26 cellular contexts compared by ENCODE assay signal in genomic region chr11:69614085-69614484, GRCh38.
"Had no signal": no experiment of that assay in that cellular context is flagged by ENCODE, and none has a peak within 500 bp of the region (broad histone marks: within the 10 kb centered on the region; RNA-seq: fewer than 3 reads in every experiment).

No MANE protein-coding gene starts in this region.

- H3K36me3 ChIP-seq: left ventricle myocardium inferior, neutrophil, ovary, right atrium auricular region, right lobe of liver, suprapubic skin, thoracic aorta, tibial artery, upper lobe of right lung had no signal

- H3K9me3 ChIP-seq: mucosa of descending colon, neutrophil, right lobe of liver, thoracic aorta, upper lobe of right lung had no signal

- H3K4me1 ChIP-seq: left ventricle myocardium inferior, right atrium auricular region, right lobe of liver, suprapubic skin, tibial artery, upper lobe of right lung had no signal

- H3K27ac ChIP-seq: left ventricle myocardium inferior, neutrophil, ovary, right atrium auricular region, right lobe of liver, suprapubic skin, thoracic aorta, tibial artery, upper lobe of right lung had no signal

- H3K4me1 Mint-ChIP-seq: immature natural killer cell; naive thymus-derived CD4-positive, alpha-beta T cell; neural crest cell had no signal

- H3K4me2 ChIP-seq: smooth muscle cell had no signal

- H3K36me3 Mint-ChIP-seq: immature natural killer cell; naive thymus-derived CD4-positive, alpha-beta T cell; natural killer cell treated with Interleukin-12 subunit alpha and Interleukin-12 subunit beta and Interleukin-15 and Interleukin-18, amount 100 ng/mL, for 72 hours; stimulated activated naive B cell treated with anti-CD40 and anti-IgM and Interleukin-4, amounts not matched to agents 10 μg/mL and 1 μg/mL and 100 μg/mL, for 72 hours had no signal

- DNase-seq: hypothalamus; immature natural killer cell; left ventricle myocardium inferior; mesendoderm; midbrain; mucosa of descending colon; naive thymus-derived CD4-positive, alpha-beta T cell; ovary; stimulated activated CD4-positive, alpha-beta T cell treated with anti-CD3 and anti-CD28 coated beads, Interleukin-1b, Interleukin-23, amount 100 ng/mL, for 48 hours; stimulated activated CD4-positive, alpha-beta T cell treated with anti-CD3 and anti-CD28 coated beads, Interleukin-4, amount 100 ng/mL, for 1 hour; stimulated activated naive B cell treated with anti-CD40 and anti-IgM and Interleukin-4, amounts not matched to agents 10 μg/mL and 1 μg/mL and 100 μg/mL, for 72 hours; stimulated activated naive CD8-positive, alpha-beta T cell treated with anti-CD3 and anti-CD28 coated beads, Interleukin-15, Interleukin-2, amounts not matched to agents 100 U/mL and 50 U/mL, for 24 hours; tibial artery; trophoblast cell; upper lobe of right lung had no signal

- H3K9me3 Mint-ChIP-seq: immature natural killer cell; natural killer cell treated with Interleukin-12 subunit alpha and Interleukin-12 subunit beta and Interleukin-15 and Interleukin-18, amount 100 ng/mL, for 72 hours; neural crest cell; stimulated activated naive B cell treated with anti-CD40 and anti-IgM and Interleukin-4, amounts not matched to agents 10 μg/mL and 1 μg/mL and 100 μg/mL, for 72 hours had no signal

- H3K4me3 Mint-ChIP-seq: immature natural killer cell; naive thymus-derived CD4-positive, alpha-beta T cell; natural killer cell treated with Interleukin-12 subunit alpha and Interleukin-12 subunit beta and Interleukin-15 and Interleukin-18, amount 100 ng/mL, for 72 hours; neural crest cell; stimulated activated naive B cell treated with anti-CD40 and anti-IgM and Interleukin-4, amounts not matched to agents 10 μg/mL and 1 μg/mL and 100 μg/mL, for 72 hours had no signal

- H3K27ac Mint-ChIP-seq: immature natural killer cell; naive thymus-derived CD4-positive, alpha-beta T cell; natural killer cell treated with Interleukin-12 subunit alpha and Interleukin-12 subunit beta and Interleukin-15 and Interleukin-18, amount 100 ng/mL, for 72 hours; stimulated activated naive B cell treated with anti-CD40 and anti-IgM and Interleukin-4, amounts not matched to agents 10 μg/mL and 1 μg/mL and 100 μg/mL, for 72 hours had no signal

- H3K4me3 ChIP-seq: left ventricle myocardium inferior, lung, mucosa of descending colon, ovary, right atrium auricular region, right lobe of liver, smooth muscle cell, suprapubic skin, thoracic aorta, tibial artery, upper lobe of right lung had no signal

- FAIRE-seq: islet of Langerhans, urothelium cell line had no signal

- ATAC-seq: mucosa of descending colon; naive thymus-derived CD4-positive, alpha-beta T cell; right lobe of liver; stimulated activated naive B cell treated with anti-CD40 and anti-IgM and Interleukin-4, amounts not matched to agents 10 μg/mL and 1 μg/mL and 100 μg/mL, for 72 hours; stimulated activated naive CD8-positive, alpha-beta T cell treated with anti-CD3 and anti-CD28 coated beads, Interleukin-15, Interleukin-2, amounts not matched to agents 100 U/mL and 50 U/mL, for 24 hours; upper lobe of right lung had no signal

- H3K27me3 ChIP-seq: ovary, right atrium auricular region, right lobe of liver, suprapubic skin, upper lobe of right lung had no signal
